Comparison of ENCODE assay signal across 1 cellular context in genomic region chr12:18343708-18344107, GRCh38.
TF ChIP-seq lines count a peak whose summit lies in the region.

No MANE protein-coding gene starts in this region.

TF ChIP-seq in HCT116, 20 proteins besides CTCF, POLR2A, EP300 and RAD21 (continued from another document):
- TF ChIP-seq REST (IDR thresholded peaks at IDR 0.05; ENCODE audit: low read depth) (no peak), SP1 (IDR thresholded peaks at IDR 0.05; ENCODE audit: low read depth) (no peak), CBX3 (IDR thresholded peaks at IDR 0.05; ENCODE audit: low read depth) (no peak), ZFX (IDR thresholded peaks at IDR 0.05) (no peak)
